In the genomic region with DNA sequence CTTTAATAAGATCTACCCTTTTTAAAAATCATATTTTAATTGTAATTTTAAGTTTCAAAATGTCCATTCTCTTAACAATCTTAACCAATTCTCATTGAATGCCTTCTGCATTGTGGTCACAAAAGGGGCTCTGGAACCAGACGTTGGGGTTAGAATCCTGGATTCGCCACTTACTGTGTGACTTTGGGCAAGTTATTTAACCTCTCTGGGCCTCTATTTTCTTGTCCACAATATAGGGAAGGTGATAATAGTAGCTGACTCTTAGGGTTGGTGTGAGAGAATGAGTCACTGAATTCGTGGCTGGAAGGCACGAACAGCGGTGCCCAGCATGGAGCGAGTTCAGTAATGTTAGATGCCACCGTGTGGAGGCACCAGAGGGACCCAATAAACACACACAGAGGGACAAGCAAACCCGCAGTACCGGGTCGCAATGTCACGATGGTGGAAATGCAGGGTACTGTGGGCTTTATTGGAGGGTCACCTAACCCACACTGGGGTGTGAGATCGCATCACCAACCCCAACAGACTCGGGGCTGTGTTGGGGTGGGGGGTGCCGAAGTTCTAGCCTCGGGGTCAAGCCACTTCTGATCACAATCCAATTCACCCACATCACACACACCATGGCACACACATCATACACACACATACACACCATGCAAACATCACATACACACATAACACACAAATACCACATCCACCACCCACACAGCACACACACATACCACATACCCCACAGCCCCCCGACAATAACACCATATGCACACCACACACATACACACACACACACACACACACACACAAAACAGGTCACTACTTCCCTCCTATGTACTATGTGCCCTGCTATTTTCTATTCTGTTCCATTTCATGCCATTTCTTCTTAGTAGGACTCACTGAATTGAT, we compare ENCODE assay signal across 11 cellular contexts. TPM values are rescaled to one million over a fixed set of nuclear protein-coding genes. Genes with fewer than 3 reads are reported as not detected.
DNase-seq lines count a peak whose midpoint lies in the region; ATAC-seq and TF ChIP-seq lines count a peak whose summit lies in the region.
"Had no signal": no experiment of that assay in that cellular context is flagged by ENCODE, and none has a peak within 500 bp of the region (broad histone marks: within the 10 kb centered on the region; RNA-seq: fewer than 3 reads in every experiment).

No MANE protein-coding gene starts in this region.

- CTCF ChIA-PET in mammary epithelial cell (lab: Charles Lee; ENCODE audit: low non-redundant PET): no interaction called here

- no peaks in the 10 kb centered on the region for H3K27me3 ChIP-seq in mammary epithelial cell (ENCODE audit: insufficient read depth, low read length)
- no peaks in the 10 kb centered on the region for H3K27me3 ChIP-seq in tibial artery

- H3K9me3 Mint-ChIP-seq in CD14-positive monocyte: peaks cover 0 to 8% (median 0%) of the 10 kb centered on the region in 7 donors
- no peaks in the 10 kb centered on the region for H3K9me3 Mint-ChIP-seq in naive thymus-derived CD8-positive, alpha-beta T cell

- H3K36me3 ChIP-seq in mammary epithelial cell (ENCODE audit: insufficient read depth, low read length): no peaks in the 10 kb centered on the region
- no peaks in the 10 kb centered on the region for H3K36me3 ChIP-seq in tibial artery
- H3K36me3 ChIP-seq: HAP-1 had no signal

- no peaks in the 10 kb centered on the region for H3K79me2 ChIP-seq in mammary epithelial cell (ENCODE audit: insufficient read depth, low read length)

- H3K9me3 ChIP-seq in mammary epithelial cell (replicated peaks; ENCODE audit: insufficient read depth, low read length) (peaks cover under 1% of the 10 kb centered on the region), tibial artery (no peaks in the 10 kb centered on the region)
- H3K9me3 ChIP-seq: HAP-1 had no signal

- TF ChIP-seq CTCF in CD14-positive monocyte (IDR thresholded peaks at IDR 0.05) (peak; percentile 20), mammary epithelial cell (conservative IDR thresholded peaks at IDR 0.05 in 1 of 2, IDR thresholded peaks at IDR 0.05 in 1 of 2; ENCODE audit: extremely low read depth in 1 of 2, insufficient read depth in 1 of 2, low read depth in 1 of 2, low read length in 2 of 2) (no peak), tibial artery (IDR thresholded peaks at IDR 0.05) (no peak)

- H3K4me3 ChIP-seq in mammary epithelial cell (replicated peaks in 1 of 3; ENCODE audit: insufficient read depth in 1 of 3, low read depth in 2 of 3, low read length in 3 of 3) (no peak overlapping the region), tibial artery (no peak overlapping the region)
- H3K4me3 ChIP-seq: HAP-1 had no signal

- no peak overlapping the region for H3K4me3 Mint-ChIP-seq in CD14-positive monocyte
- no peak overlapping the region for H3K4me3 Mint-ChIP-seq in naive thymus-derived CD8-positive, alpha-beta T cell
- H3K4me3 Mint-ChIP-seq: brain had no signal

- WGBS in mammary epithelial cell (ENCODE audit: low coverage, missing lambda C conversion rate): 87% methylated on average over 11 of the region's 16 CpGs

- no peak for ATAC-seq in naive thymus-derived CD8-positive, alpha-beta T cell

- H3K36me3 Mint-ChIP-seq in CD14-positive monocyte: peaks cover 2 to 12% of the 10 kb centered on the region in 2 donors
- H3K36me3 Mint-ChIP-seq in naive thymus-derived CD8-positive, alpha-beta T cell: no peaks in the 10 kb centered on the region
- H3K36me3 Mint-ChIP-seq: brain had no signal

- intact Hi-C loops in CD14-positive monocyte (cut with micrococcal nuclease): loop anchor here (5.0 to 10.0 kb wide), 2 partner anchors 65 to 198 kb away; a partner anchor contains a TSS
- intact Hi-C loops in mammary epithelial cell (cut with micrococcal nuclease): no loop called here
- intact Hi-C loops in tibial artery (cut with DNase I; ENCODE audit: low total_unique reads): loop anchor here (5.0 kb wide), 1 partner anchor 245 kb away; no protein-coding TSS in a partner anchor

- peak overlapping the region; percentile 2 for H3K9ac ChIP-seq in mammary epithelial cell (ENCODE audit: insufficient read depth, low read length)

- in situ Hi-C loops in mammary epithelial cell (cut with MboI; ENCODE audit: low sequenced_read_pairs in 2 of 2): loop anchor here in 1 of 2 donors (5.0 kb wide), 2 partner anchors 155 to 240 kb away; no protein-coding TSS in a partner anchor

- no peak overlapping the region for H3K4me2 ChIP-seq in mammary epithelial cell (ENCODE audit: insufficient read depth, low read depth, low read length)

- no peaks in the 10 kb centered on the region for H4K20me1 ChIP-seq in mammary epithelial cell (ENCODE audit: insufficient read depth, low read length)

- H3K4me1 ChIP-seq in mammary epithelial cell (ENCODE audit: insufficient read depth, low read length) (peaks cover 23% of the 10 kb centered on the region), tibial artery (peaks cover 0 to 9% (median 2%) of the 10 kb centered on the region in 4 donors)
- H3K4me1 ChIP-seq: HAP-1 had no signal

- dilution Hi-C loops in mammary epithelial cell (cut with HindIII; ENCODE audit: low sequenced_read_pairs): no loop called here

- no TSS peak for BruUV-seq in mammary epithelial cell (replicated peaks; lab: Mats Ljungman, UMichigan)

- H3K27ac Mint-ChIP-seq in CD14-positive monocyte: peak overlapping the region in 6 of 7 donors; percentile 24 to 97 (median 92)
- H3K27ac Mint-ChIP-seq in naive thymus-derived CD8-positive, alpha-beta T cell: peak overlapping the region; percentile 20 to 88 (median 58)

- peaks cover 81% of the 10 kb centered on the region for H3K4me1 Mint-ChIP-seq in CD14-positive monocyte
- peaks cover 42 to 81% (median 65%) of the 10 kb centered on the region in 4 donors for H3K4me1 Mint-ChIP-seq in naive thymus-derived CD8-positive, alpha-beta T cell

- H3K27me3 Mint-ChIP-seq in CD14-positive monocyte (ENCODE audit: low read depth in 3 of 3): peaks cover 0 to 7% (median 6%) of the 10 kb centered on the region in 3 donors
- H3K27me3 Mint-ChIP-seq in naive thymus-derived CD8-positive, alpha-beta T cell: no peaks in the 10 kb centered on the region

- DNase-seq in CD14-positive monocyte (ENCODE audit: low spot score) (peak; percentile 60), NCI-H69 (lab: John Stamatoyannopoulos, UW) (peak; percentile 14), mammary epithelial cell (no peak), tibial artery (no peak), cortex of kidney (lab: John Stamatoyannopoulos, UW) (no peak)
- no peak for DNase-seq in naive thymus-derived CD8-positive, alpha-beta T cell
- DNase-seq in effector CD8-positive, alpha-beta T cell (lab: John Stamatoyannopoulos, UW): no peak
- DNase-seq in activated effector memory CD4-positive, alpha-beta T cell treated with Interleukin-2 at 50 U/mL for 16 hours: no peak
- DNase-seq: KG1 had no signal

- POLR2A ChIA-PET in naive thymus-derived CD8-positive, alpha-beta T cell (lab: Charles Lee): interaction anchor here (0.6 to 2.9 kb wide), 4 partner anchors 11 to 159 kb away, joined by 3 to 18 read pairs (median 3); a partner anchor contains a TSS

- H2AFZ ChIP-seq in mammary epithelial cell (ENCODE audit: low read depth, low read length): peak overlapping the region; percentile 1

- H3K27ac ChIP-seq in mammary epithelial cell (ENCODE audit: insufficient read depth, low read depth, low read length) (peak overlapping the region; percentile 85), tibial artery (peak overlapping the region in 1 of 2 donors; percentile 13)

RNA-seq across cellular contexts. Expression of a gene that starts 27.0 kb away (rescaled TPM):
- polyA plus RNA-seq in CD14-positive monocyte (10 to 100 TPM; 47.7 to 79.8 TPM), mammary epithelial cell (15.4 TPM)
- total RNA-seq in mammary epithelial cell: 10 to 100 TPM in 1 of 2 donors, 1 to 10 TPM in 1; 5.7 to 16.7 TPM
- 28.5 TPM for polyA minus RNA-seq in mammary epithelial cell
- total RNA-seq in naive thymus-derived CD8-positive, alpha-beta T cell: 10 to 100 TPM; 59.7 to 66.4 TPM
- 10 to 100 TPM; 53.9 to 72.9 (median 63.3) TPM for polyA plus RNA-seq in naive thymus-derived CD8-positive, alpha-beta T cell

Comparison
In these comparisons a context has a peak if more than half of its experiments do, and no peak if none do; other contexts are left out.
1. DNase-seq: peak in CD14-positive monocyte (single experiment) and NCI-H69 (single experiment); none in mammary epithelial cell (single experiment), naive thymus-derived CD8-positive, alpha-beta T cell (0 of 10), tibial artery (0 of 2), effector CD8-positive, alpha-beta T cell (single experiment), activated effector memory CD4-positive, alpha-beta T cell treated with Interleukin-2 at 50 U/mL for 16 hours (single experiment) and cortex of kidney (single experiment).